Comparison of ENCODE assay signal across 8 cellular contexts in genomic region chr19:10416083-10416379, GRCh38. TPM values are rescaled to one million over a fixed set of nuclear protein-coding genes. Genes with fewer than 3 reads are reported as not detected.
A peak's percentile ranks its signal among the peaks of the same experiment; 100 is the strongest.
DNase-seq lines count a peak whose midpoint lies in the region; ATAC-seq and TF ChIP-seq lines count a peak whose summit lies in the region.

No MANE protein-coding gene starts in this region.

- H3K27ac ChIP-seq in Panc1 (ENCODE audit: low read length) (peak overlapping the region; percentile 73), esophagus muscularis mucosa (replicated peaks in 1 of 4) (no peak overlapping the region)

- no peaks in the 10 kb centered on the region; the same call in 1 of the 2 replicates for H3K36me3 ChIP-seq in Panc1 (ENCODE audit: control insufficient read depth, insufficient read depth, low read length)
- H3K36me3 ChIP-seq in esophagus muscularis mucosa: no peaks in the 10 kb centered on the region

- DNase-seq in GM12864 (ENCODE audit: low read depth) (no peak), Panc1 (ENCODE audit: low read depth, low spot score) (no peak), esophagus muscularis mucosa (ENCODE audit: extremely low spot score) (no peak), progenitor cell of endocrine pancreas (ENCODE audit: low spot score, unreplicated experiment) (no peak), mucosa of gallbladder (ENCODE audit: low spot score) (no peak), NCI-H128 (lab: John Stamatoyannopoulos, UW; ENCODE audit: unreplicated experiment) (no peak), CD1c-positive myeloid dendritic cell (ENCODE audit: extremely low spot score) (no peak)

- peaks cover 71% of the 10 kb centered on the region for H3K27me3 Mint-ChIP-seq in progenitor cell of endocrine pancreas

- in situ Hi-C loops in Panc1 (cut with HindIII; ENCODE audit: low pct_unique_long_range_greater_than_20kb, low sequenced_read_pairs): no loop called here

- H3K4me1 ChIP-seq in Panc1 (ENCODE audit: control insufficient read depth, insufficient read depth, low read length) (peaks cover 5% of the 10 kb centered on the region), esophagus muscularis mucosa (peaks cover 34 to 51% (median 41%) of the 10 kb centered on the region in 4 donors)

- CTCF ChIA-PET in Panc1 (lab: Charles Lee): interaction anchor here (1.2 kb wide), 1 partner anchor 10 kb away, joined by 4 read pairs; no protein-coding TSS in a partner anchor

- TF ChIP-seq EP300 in esophagus muscularis mucosa (IDR thresholded peaks at IDR 0.05): no peak

- 7% methylated on average over 8 of the region's 9 CpGs for WGBS in esophagus muscularis mucosa

- intact Hi-C loops in Panc1 (cut with micrococcal nuclease; ENCODE audit: unreplicated experiment): no loop called here
- intact Hi-C loops in esophagus muscularis mucosa (cut with DNase I): no loop called here

- no peaks in the 10 kb centered on the region for H3K9me3 Mint-ChIP-seq in progenitor cell of endocrine pancreas (ENCODE audit: low read depth)

- TF ChIP-seq POLR2A in esophagus muscularis mucosa (IDR thresholded peaks at IDR 0.05; ENCODE audit: low read depth): no peak

- no peaks in the 10 kb centered on the region for H3K36me3 Mint-ChIP-seq in progenitor cell of endocrine pancreas (ENCODE audit: insufficient read depth)

- H3K4me3 Mint-ChIP-seq in progenitor cell of endocrine pancreas (ENCODE audit: low read depth): peak overlapping the region; percentile 62

- POLR2A ChIA-PET in Panc1 (lab: Charles Lee): interaction anchor here (0.5 kb wide), 1 partner anchor 9 kb away, joined by 3 read pairs; no protein-coding TSS in a partner anchor

- no peaks in the 10 kb centered on the region for H3K9me3 ChIP-seq in Panc1 (ENCODE audit: control insufficient read depth, insufficient read depth, low read depth, low read length)
- H3K9me3 ChIP-seq in esophagus muscularis mucosa: peaks cover 0 to 6% (median 2%) of the 10 kb centered on the region in 4 donors

- ATAC-seq in Panc1 (no peak), GM19463 (IDR thresholded peaks at IDR 0.05; ENCODE audit: unreplicated experiment) (no peak)

- TF ChIP-seq CTCF in GM12864 (IDR thresholded peaks at IDR 0.05; ENCODE audit: low read depth, low read length, missing control alignments): no peak
- no peak for TF ChIP-seq CTCF in Panc1 (IDR thresholded peaks at IDR 0.05)
- TF ChIP-seq CTCF in esophagus muscularis mucosa (IDR thresholded peaks at IDR 0.05): no peak
- TF ChIP-seq CTCF in progenitor cell of endocrine pancreas (IDR thresholded peaks at IDR 0.05; ENCODE audit: unreplicated experiment): no peak

- H3K27me3 ChIP-seq in Panc1 (ENCODE audit: control insufficient read depth, insufficient read depth, low read length): no peaks in the 10 kb centered on the region
- peaks cover 13 to 82% (median 48%) of the 10 kb centered on the region in 4 donors for H3K27me3 ChIP-seq in esophagus muscularis mucosa

- BruUV-seq in Panc1 (replicated peaks; lab: Mats Ljungman, UMichigan): no TSS peak

- H3K27ac Mint-ChIP-seq in progenitor cell of endocrine pancreas: no peak overlapping the region

- H3K4me3 ChIP-seq in GM12864 (ENCODE audit: low read depth, low read length) (peak overlapping the region; percentile 58), Panc1 (ENCODE audit: low read depth in 2 of 2, low read length in 2 of 2) (peak overlapping the region; percentile 65 to 68), esophagus muscularis mucosa (peak overlapping the region; percentile 44 to 56 (median 46))

- H3K4me1 Mint-ChIP-seq in progenitor cell of endocrine pancreas (ENCODE audit: low read depth): peaks cover 8% of the 10 kb centered on the region

RNA-seq across cellular contexts. Expression of gene PDE4A, which starts 4.3 kb away (rescaled TPM):
- 25.8 TPM for total RNA-seq in Panc1 (2021; ENCODE audit: unreplicated experiment)
- polyA plus RNA-seq in Panc1 (2012; ENCODE audit: insufficient read length): 23.8 TPM
- 10 to 100 TPM; 11.6 to 24.5 (median 14.1) TPM for total RNA-seq in esophagus muscularis mucosa
- 0.72 and 0.87 TPM in 2 replicates for total RNA-seq in progenitor cell of endocrine pancreas
- 15.6 TPM for total RNA-seq in mucosa of gallbladder

RNA-seq across cellular contexts. Expression of gene CDC37, which starts 12.7 kb away (rescaled TPM):
- total RNA-seq in Panc1 (2021; ENCODE audit: unreplicated experiment): 162 TPM
- polyA plus RNA-seq in Panc1 (2012; ENCODE audit: insufficient read length): 300 TPM
- 100 to 1,000 TPM; 131 to 176 (median 160) TPM for total RNA-seq in esophagus muscularis mucosa
- total RNA-seq in progenitor cell of endocrine pancreas: 148 and 149 TPM in 2 replicates
- 138 TPM for total RNA-seq in mucosa of gallbladder

RNA-seq across cellular contexts. Expression of gene TYK2, which starts 35.7 kb away (rescaled TPM):
- 104 TPM for total RNA-seq in Panc1 (2021; ENCODE audit: unreplicated experiment)
- polyA plus RNA-seq in Panc1 (2012; ENCODE audit: insufficient read length): 78.8 TPM
- total RNA-seq in esophagus muscularis mucosa: 10 to 100 TPM; 50.5 to 71.6 (median 65.9) TPM
- 147 and 148 TPM in 2 replicates for total RNA-seq in progenitor cell of endocrine pancreas
- total RNA-seq in mucosa of gallbladder: 142 TPM
